In genomic region chr17:50560931-50561750, GRCh38 we compare ENCODE assay signal across 8 cellular contexts. TPM values are rescaled to one million over a fixed set of nuclear protein-coding genes. Genes with fewer than 3 reads are reported as not detected.
A peak's percentile ranks its signal among the peaks of the same experiment; 100 is the strongest.
DNase-seq lines count a peak whose midpoint lies in the region; ATAC-seq, FAIRE-seq and TF ChIP-seq lines count a peak whose summit lies in the region.

No MANE protein-coding gene starts in this region.

- H3K4me1 ChIP-seq in CD8-positive, alpha-beta T cell (ENCODE audit: insufficient read depth, low read length) = peaks cover 29% of the 10 kb centered on the region
- H3K4me1 ChIP-seq in GM12878 (ENCODE audit: control insufficient read depth, insufficient read depth, low read length) = peaks cover 14% of the 10 kb centered on the region; the same call in 1 of the 2 replicates

- peaks cover 29% of the 10 kb centered on the region for H3K27me3 ChIP-seq in CD8-positive, alpha-beta T cell (ENCODE audit: insufficient read depth, low read length)
- H3K27me3 ChIP-seq in H7 (ENCODE audit: control insufficient read depth, insufficient read depth, low read length) (peaks cover 77% of the 10 kb centered on the region), GM12878 (replicated peaks in 1 of 2; ENCODE audit: control insufficient read depth in 2 of 2, insufficient read depth in 2 of 2, low read length in 1 of 2) (peaks cover 20 to 23% of the 10 kb centered on the region in 2 experiments)

- RAD21 ChIA-PET in GM12878 (lab: Charles Lee; ENCODE audit: unreplicated experiment) = interaction anchor here (1.2 kb wide), 2 partner anchors 12 to 67 kb away, joined by 3 to 6 read pairs; no protein-coding TSS in a partner anchor

- no peak for TF ChIP-seq EP300 in GM12878 (IDR thresholded peaks at IDR 0.05; ENCODE audit: borderline replicate concordance in 1 of 2, control insufficient read depth in 1 of 2, low read depth in 2 of 2, low read length in 2 of 2)

- no peaks in the 10 kb centered on the region for H3K9me3 Mint-ChIP-seq in CD8-positive, alpha-beta T cell
- H3K9me3 Mint-ChIP-seq in nephron = no peaks in the 10 kb centered on the region
- H3K9me3 Mint-ChIP-seq in CD14-positive monocyte = peaks cover 0 to 18% (median 3%) of the 10 kb centered on the region in 7 donors

- intact Hi-C loops in CD8-positive, alpha-beta T cell (cut with DNase I, micrococcal nuclease) = loop anchor here (1.0 to 5.0 kb wide), 3 partner anchors 19 to 79 kb away; partner anchors contain the start of gene MYCBPAP (in 1 of the 2)
- intact Hi-C loops in GM12878 (cut with micrococcal nuclease; ENCODE audit: unreplicated experiment) (no loop called here), CD14-positive monocyte (cut with micrococcal nuclease) (loop anchor here in 1 of 2 donors (5.0 kb wide), 1 partner anchor 61 kb away; no protein-coding TSS in a partner anchor)

- no peak overlapping the region for H3K27ac ChIP-seq in CD8-positive, alpha-beta T cell (ENCODE audit: low read depth, low read length)
- H3K27ac ChIP-seq in GM12878 (ENCODE audit: control insufficient read depth, insufficient read depth) = no peak overlapping the region

- POLR2A ChIA-PET in CD8-positive, alpha-beta T cell (lab: Charles Lee) = interaction anchor here (0.6 to 1.3 kb wide), 2 partner anchors 13 to 213 kb away, joined by 3 read pairs; no protein-coding TSS in a partner anchor
- POLR2A ChIA-PET in GM12878 (lab: Charles Lee) = interaction anchor here (0.8 kb wide), 1 partner anchor 57 kb away, joined by 3 read pairs; no protein-coding TSS in a partner anchor

- TF ChIP-seq RAD21 in GM12878 (IDR thresholded peaks at IDR 0.05; ENCODE audit: insufficient read depth, low read depth, low read length) = no peak

- no peaks in the 10 kb centered on the region for H4K20me1 ChIP-seq in GM12878 (ENCODE audit: control insufficient read depth, insufficient read depth)

- no peaks in the 10 kb centered on the region for H3K36me3 ChIP-seq in CD8-positive, alpha-beta T cell (ENCODE audit: insufficient read depth, low read length)
- H3K36me3 ChIP-seq in H7 (replicated peaks; ENCODE audit: control insufficient read depth, insufficient read depth, low read length) (no peaks in the 10 kb centered on the region), GM12878 (ENCODE audit: control insufficient read depth in 2 of 2, insufficient read depth in 2 of 2, low read length in 1 of 2) (no peaks in the 10 kb centered on the region)

- H2AFZ ChIP-seq in GM12878 (ENCODE audit: control insufficient read depth, low read depth, low read length) = no peak overlapping the region

- peaks cover 34% of the 10 kb centered on the region for H3K4me1 Mint-ChIP-seq in CD8-positive, alpha-beta T cell (ENCODE audit: low read depth)
- H3K4me1 Mint-ChIP-seq in nephron (peaks cover 62% of the 10 kb centered on the region), CD14-positive monocyte (peaks cover 30% of the 10 kb centered on the region)

- H3K27ac Mint-ChIP-seq in CD8-positive, alpha-beta T cell = no peak overlapping the region
- no peak overlapping the region for H3K27ac Mint-ChIP-seq in nephron
- H3K27ac Mint-ChIP-seq in CD14-positive monocyte = no peak overlapping the region

- H3K4me3 Mint-ChIP-seq in CD8-positive, alpha-beta T cell = peak overlapping the region; percentile 15
- peak overlapping the region; percentile 46 to 89 (median 54) for H3K4me3 Mint-ChIP-seq in nephron
- no peak overlapping the region for H3K4me3 Mint-ChIP-seq in CD14-positive monocyte

- no peak for DNase-seq in CD8-positive, alpha-beta T cell
- DNase-seq in H7 (peak; percentile 81), GM12878 (ENCODE audit: low read depth, low spot score) (no peak), NCI-H1694 (lab: John Stamatoyannopoulos, UW) (no peak), NCI-H524 (lab: John Stamatoyannopoulos, UW) (no peak), CD14-positive monocyte (ENCODE audit: low spot score) (no peak)

- BruUV-seq in GM12878 (replicated peaks; lab: Mats Ljungman, UMichigan) = no TSS peak

- TF ChIP-seq CTCF in CD8-positive, alpha-beta T cell (IDR thresholded peaks at IDR 0.05) = no peak
- TF ChIP-seq CTCF in GM12878 (IDR thresholded peaks at IDR 0.05 in 2 of 3, conservative IDR thresholded peaks at IDR 0.05 in 1 of 3; ENCODE audit: control insufficient read depth in 2 of 3, extremely low read depth in 1 of 3, insufficient read depth in 1 of 3, low read depth in 3 of 3, low read length in 3 of 3) (no peak), nephron (IDR thresholded peaks at IDR 0.05; ENCODE audit: unreplicated experiment in 3 of 3) (no peak), CD14-positive monocyte (IDR thresholded peaks at IDR 0.05) (no peak)

- peak overlapping the region; percentile 45 for H3K4me3 ChIP-seq in CD8-positive, alpha-beta T cell (ENCODE audit: low read depth, low read length)
- H3K4me3 ChIP-seq in H7 (ENCODE audit: insufficient read depth, low read depth, low read length) (peak overlapping the region; percentile 46), GM12878 (peak overlapping the region; percentile 44; the same call in 1 of the 2 replicates)

- no peak for FAIRE-seq in GM12878 (lab: Jason Lieb, UNC)

- no peaks in the 10 kb centered on the region for H3K36me3 Mint-ChIP-seq in CD8-positive, alpha-beta T cell
- H3K36me3 Mint-ChIP-seq in nephron (ENCODE audit: low read depth) (no peaks in the 10 kb centered on the region), CD14-positive monocyte (peaks cover 0 to 3% of the 10 kb centered on the region in 2 donors)

- no peaks in the 10 kb centered on the region for H3K79me2 ChIP-seq in GM12878 (ENCODE audit: control insufficient read depth, insufficient read depth, low read length)

- SMC1A ChIA-PET in GM12878 (lab: Charles Lee; ENCODE audit: uncharacterized antibody, unreplicated experiment) = interaction anchor here (1.1 kb wide), 1 partner anchor 66 kb away, joined by 3 read pairs; no protein-coding TSS in a partner anchor

- peak overlapping the region; percentile 42; the same call in 1 of the 2 replicates for H3K4me2 ChIP-seq in GM12878 (ENCODE audit: control insufficient read depth, insufficient read depth)

- peak; percentile 4 for ATAC-seq in CD8-positive, alpha-beta T cell
- ATAC-seq in GM12878 = peak; percentile 20
- no peak for ATAC-seq in GM18907 (IDR thresholded peaks at IDR 0.05; ENCODE audit: unreplicated experiment)

- H3K9ac ChIP-seq in GM12878 (ENCODE audit: control insufficient read depth, insufficient read depth, low read length) = no peak overlapping the region; the same call in 1 of the 2 replicates

- CTCF ChIA-PET in CD8-positive, alpha-beta T cell (lab: Charles Lee) = interaction anchor here (1.5 kb wide), 1 partner anchor 65 kb away, joined by 6 read pairs; no protein-coding TSS in a partner anchor
- CTCF ChIA-PET in GM12878 (lab: Yijun Ruan, JAX) = no interaction called here

- no peaks in the 10 kb centered on the region for H3K9me3 ChIP-seq in CD8-positive, alpha-beta T cell (ENCODE audit: low read length)
- no peaks in the 10 kb centered on the region for H3K9me3 ChIP-seq in GM12878 (replicated peaks; ENCODE audit: control insufficient read depth, insufficient read depth, low read length)

- in situ Hi-C loops in GM12878 (cut with MboI) = no loop called here

- 6% methylated on average over 50 of the region's 89 CpGs for WGBS in GM12878 (ENCODE audit: insufficient coverage, insufficient replicate concordance, low lambda C conversion rate, missing lambda C conversion rate)

- no peak for TF ChIP-seq POLR2A in GM12878 (IDR thresholded peaks at IDR 0.05; ENCODE audit: low read depth, low read length)

- peaks cover 55% of the 10 kb centered on the region for H3K27me3 Mint-ChIP-seq in CD8-positive, alpha-beta T cell (ENCODE audit: low read depth)
- H3K27me3 Mint-ChIP-seq in nephron (ENCODE audit: low read depth) = peaks cover 76% of the 10 kb centered on the region
- peaks cover 66 to 94% (median 86%) of the 10 kb centered on the region in 3 donors for H3K27me3 Mint-ChIP-seq in CD14-positive monocyte (ENCODE audit: low read depth in 3 of 3)

RNA-seq across cellular contexts. Expression of gene CACNA1G, which starts 0.6 kb away (rescaled TPM):
- under 1 TPM in 1 of 2 experiments, not detected in 1; 0.03 TPM for total RNA-seq in CD8-positive, alpha-beta T cell
- 1.5 and 1.9 TPM in 2 replicates for total RNA-seq in H7 (2014; rRNA removed; shearing (Covaris generic))
- 0.61 and 0.81 TPM in 2 replicates for total RNA-seq in GM12878 (2013; cell fraction: nucleolus; rRNA removed)
- total RNA-seq in GM12878 (2014; rRNA removed) (not detected in 2 replicates), GM12878 (2014; rRNA removed; fragmentation: Illumina TruSeq; extraction: Trizol) (not detected in 2 replicates), GM12878 (2021) (0.03 TPM in 1 of 2 replicates, not detected in the other)
- polyA plus RNA-seq in GM12878 (2011; ENCODE audit: low read depth) = not detected
- polyA plus RNA-seq in GM12878 (2011; rRNA removed) (0.03 and 0.15 TPM in 2 replicates), GM12878 (2014; fragmentation: Illumina TruSeq; extraction: Trizol) (not detected in 2 replicates), GM12878 (2014; fragmentation: Nextera tagmentation; extraction: Ambion mirVana) (not detected), GM12878 (2014; rRNA removed) (not detected in 2 replicates), GM12878 (2016; fragmentation: Nextera tagmentation; extraction: Ambion mirVana) (not detected), CD14-positive monocyte (not detected)
- polyA plus RNA-seq in GM12878 (2011; cell fraction: cytosol; rRNA removed) = 0.03 and 0.18 TPM in 2 replicates
- polyA plus RNA-seq in GM12878 (2011; cell fraction: nucleus; rRNA removed) = 0.20 and 0.31 TPM in 2 replicates
- 0.03 and 0.04 TPM in 2 replicates for polyA plus RNA-seq in GM12878 (2012)
- 0.07 and 0.21 TPM in 2 replicates for polyA minus RNA-seq in GM12878 (2011; rRNA and poly(A)+ RNA removed)
- polyA minus RNA-seq in GM12878 (2011; cell fraction: cytosol; rRNA and poly(A)+ RNA removed) = not detected in 2 replicates
- polyA minus RNA-seq in GM12878 (2011; cell fraction: nucleus; rRNA and poly(A)+ RNA removed) = 0.19 and 0.36 TPM in 2 replicates

RNA-seq across cellular contexts. Expression of gene SPATA20, which starts 14.2 kb away (rescaled TPM):
- 10 to 100 TPM; 33.0 to 37.2 TPM for total RNA-seq in CD8-positive, alpha-beta T cell
- 31.0 and 42.6 TPM in 2 replicates for total RNA-seq in H7 (2014; rRNA removed; shearing (Covaris generic))
- total RNA-seq in GM12878 (2013; cell fraction: nucleolus; rRNA removed) = 91.7 and 104 TPM in 2 replicates
- total RNA-seq in GM12878 (2014; rRNA removed) (41.7 and 45.3 TPM in 2 replicates), GM12878 (2014; rRNA removed; fragmentation: Illumina TruSeq; extraction: Trizol) (18.9 and 21.0 TPM in 2 replicates), GM12878 (2021) (39.9 and 40.4 TPM in 2 replicates)
- 13.9 TPM for polyA plus RNA-seq in GM12878 (2011; ENCODE audit: low read depth)
- polyA plus RNA-seq in GM12878 (2011; rRNA removed) (12.1 and 23.1 TPM in 2 replicates), GM12878 (2014; fragmentation: Illumina TruSeq; extraction: Trizol) (8.7 and 17.3 TPM in 2 replicates), GM12878 (2014; fragmentation: Nextera tagmentation; extraction: Ambion mirVana) (1 to 10 TPM; 2.1 to 3.9 TPM), GM12878 (2014; rRNA removed) (54.8 and 69.8 TPM in 2 replicates), GM12878 (2016; fragmentation: Nextera tagmentation; extraction: Ambion mirVana) (10 to 100 TPM; 30.1 to 30.8 TPM), CD14-positive monocyte (10 to 100 TPM in 1 of 2 donors, 1 to 10 TPM in 1; 9.3 to 12.2 TPM)
- polyA plus RNA-seq in GM12878 (2011; cell fraction: cytosol; rRNA removed) = 32.8 and 42.3 TPM in 2 replicates
- polyA plus RNA-seq in GM12878 (2011; cell fraction: nucleus; rRNA removed) = 218 and 263 TPM in 2 replicates
- 31.9 and 38.6 TPM in 2 replicates for polyA plus RNA-seq in GM12878 (2012)
- 16.5 and 32.9 TPM in 2 replicates for polyA minus RNA-seq in GM12878 (2011; rRNA and poly(A)+ RNA removed)
- 9.1 and 11.6 TPM in 2 replicates for polyA minus RNA-seq in GM12878 (2011; cell fraction: cytosol; rRNA and poly(A)+ RNA removed)
- polyA minus RNA-seq in GM12878 (2011; cell fraction: nucleus; rRNA and poly(A)+ RNA removed) = 52.7 and 79.3 TPM in 2 replicates

RNA-seq across cellular contexts. Expression of gene EPN3, which starts 28.6 kb away (rescaled TPM):
- total RNA-seq in CD8-positive, alpha-beta T cell = not detected
- total RNA-seq in H7 (2014; rRNA removed; shearing (Covaris generic)) = 0.07 and 0.87 TPM in 2 replicates
- not detected in 2 replicates for total RNA-seq in GM12878 (2013; cell fraction: nucleolus; rRNA removed)
- total RNA-seq in GM12878 (2014; rRNA removed) (not detected in 2 replicates), GM12878 (2014; rRNA removed; fragmentation: Illumina TruSeq; extraction: Trizol) (not detected in 2 replicates), GM12878 (2021) (not detected in 2 replicates)
- polyA plus RNA-seq in GM12878 (2011; ENCODE audit: low read depth) = not detected
- polyA plus RNA-seq in GM12878 (2011; rRNA removed) (not detected in 2 replicates), GM12878 (2014; fragmentation: Illumina TruSeq; extraction: Trizol) (not detected in 2 replicates), GM12878 (2014; fragmentation: Nextera tagmentation; extraction: Ambion mirVana) (not detected), GM12878 (2014; rRNA removed) (not detected in 2 replicates), GM12878 (2016; fragmentation: Nextera tagmentation; extraction: Ambion mirVana) (under 1 TPM; 0.04 to 0.07 TPM), CD14-positive monocyte (not detected)
- polyA plus RNA-seq in GM12878 (2011; cell fraction: cytosol; rRNA removed) = not detected in 2 replicates
- not detected in 2 replicates for polyA plus RNA-seq in GM12878 (2011; cell fraction: nucleus; rRNA removed)
- 0.08 and 0.09 TPM in 2 replicates for polyA plus RNA-seq in GM12878 (2012)
- polyA minus RNA-seq in GM12878 (2011; rRNA and poly(A)+ RNA removed) = not detected in 2 replicates
- polyA minus RNA-seq in GM12878 (2011; cell fraction: cytosol; rRNA and poly(A)+ RNA removed) = not detected in 2 replicates
- 0.10 and 0.12 TPM in 2 replicates for polyA minus RNA-seq in GM12878 (2011; cell fraction: nucleus; rRNA and poly(A)+ RNA removed)

RNA-seq across cellular contexts. Expression of gene MYCBPAP, which starts 52.9 kb away (rescaled TPM):
- total RNA-seq in CD8-positive, alpha-beta T cell = 1 to 10 TPM; 3.4 to 3.5 TPM
- 0.62 and 3.2 TPM in 2 replicates for total RNA-seq in H7 (2014; rRNA removed; shearing (Covaris generic))
- total RNA-seq in GM12878 (2013; cell fraction: nucleolus; rRNA removed) = 3.7 TPM in 2 replicates
- total RNA-seq in GM12878 (2014; rRNA removed) (1.9 and 2.4 TPM in 2 replicates), GM12878 (2014; rRNA removed; fragmentation: Illumina TruSeq; extraction: Trizol) (1.0 and 1.2 TPM in 2 replicates), GM12878 (2021) (2.4 TPM in 2 replicates)
- 0.46 TPM for polyA plus RNA-seq in GM12878 (2011; ENCODE audit: low read depth)
- polyA plus RNA-seq in GM12878 (2011; rRNA removed) (0.58 and 0.92 TPM in 2 replicates), GM12878 (2014; fragmentation: Illumina TruSeq; extraction: Trizol) (1.3 and 2.8 TPM in 2 replicates), GM12878 (2014; fragmentation: Nextera tagmentation; extraction: Ambion mirVana) (under 1 TPM; 0.23 to 0.27 TPM), GM12878 (2014; rRNA removed) (2.3 and 2.7 TPM in 2 replicates), GM12878 (2016; fragmentation: Nextera tagmentation; extraction: Ambion mirVana) (1 to 10 TPM; 1.7 to 1.8 TPM), CD14-positive monocyte (not detected)
- 0.35 and 0.51 TPM in 2 replicates for polyA plus RNA-seq in GM12878 (2011; cell fraction: cytosol; rRNA removed)
- 1.6 and 2.5 TPM in 2 replicates for polyA plus RNA-seq in GM12878 (2011; cell fraction: nucleus; rRNA removed)
- polyA plus RNA-seq in GM12878 (2012) = 0.85 and 1.00 TPM in 2 replicates
- polyA minus RNA-seq in GM12878 (2011; rRNA and poly(A)+ RNA removed) = 0.57 and 0.66 TPM in 2 replicates
- not detected in 2 replicates for polyA minus RNA-seq in GM12878 (2011; cell fraction: cytosol; rRNA and poly(A)+ RNA removed)
- 1.2 and 1.4 TPM in 2 replicates for polyA minus RNA-seq in GM12878 (2011; cell fraction: nucleus; rRNA and poly(A)+ RNA removed)

Comparison
In these comparisons a context has a peak if more than half of its experiments do, and no peak if none do; other contexts are left out.
1. H3K4me3 Mint-ChIP-seq: peak in CD8-positive, alpha-beta T cell (single experiment) and nephron (3 of 3); none in CD14-positive monocyte (0 of 2).
2. Peak in every context shown above with its lines, with median percentiles within 50 percentile points of each other: H3K4me3 ChIP-seq.